Comparison of ENCODE assay signal across 1 cellular context in genomic region chr20:64101731-64102621, GRCh38.
TF ChIP-seq lines count a peak whose summit lies in the region.

No MANE protein-coding gene starts in this region.

TF ChIP-seq in HepG2, 621 proteins besides CTCF, POLR2A, EP300 and RAD21 (continued from another document and continues in another):
- TF ChIP-seq, protein P1, sequence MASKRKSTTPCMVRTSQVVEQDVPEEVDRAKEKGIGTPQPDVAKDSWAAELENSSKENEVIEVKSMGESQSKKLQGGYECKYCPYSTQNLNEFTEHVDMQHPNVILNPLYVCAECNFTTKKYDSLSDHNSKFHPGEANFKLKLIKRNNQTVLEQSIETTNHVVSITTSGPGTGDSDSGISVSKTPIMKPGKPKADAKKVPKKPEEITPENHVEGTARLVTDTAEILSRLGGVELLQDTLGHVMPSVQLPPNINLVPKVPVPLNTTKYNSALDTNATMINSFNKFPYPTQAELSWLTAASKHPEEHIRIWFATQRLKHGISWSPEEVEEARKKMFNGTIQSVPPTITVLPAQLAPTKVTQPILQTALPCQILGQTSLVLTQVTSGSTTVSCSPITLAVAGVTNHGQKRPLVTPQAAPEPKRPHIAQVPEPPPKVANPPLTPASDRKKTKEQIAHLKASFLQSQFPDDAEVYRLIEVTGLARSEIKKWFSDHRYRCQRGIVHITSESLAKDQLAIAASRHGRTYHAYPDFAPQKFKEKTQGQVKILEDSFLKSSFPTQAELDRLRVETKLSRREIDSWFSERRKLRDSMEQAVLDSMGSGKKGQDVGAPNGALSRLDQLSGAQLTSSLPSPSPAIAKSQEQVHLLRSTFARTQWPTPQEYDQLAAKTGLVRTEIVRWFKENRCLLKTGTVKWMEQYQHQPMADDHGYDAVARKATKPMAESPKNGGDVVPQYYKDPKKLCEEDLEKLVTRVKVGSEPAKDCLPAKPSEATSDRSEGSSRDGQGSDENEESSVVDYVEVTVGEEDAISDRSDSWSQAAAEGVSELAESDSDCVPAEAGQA (IDR thresholded peaks at IDR 0.05; ENCODE audit: low read depth): peak; percentile 40; the same call in 1 of the 2 replicates
- TF ChIP-seq, protein P1 (CRISPR knock-in tag; IDR thresholded peaks at IDR 0.05; ENCODE audit: borderline replicate concordance): no peak
- no peak for TF ChIP-seq ZNF263 (CRISPR knock-in tag; IDR thresholded peaks at IDR 0.05)
- TF ChIP-seq ZFP36 (IDR thresholded peaks at IDR 0.05; ENCODE audit: borderline replicate concordance, low read depth, low read length, partially characterized antibody): no peak
- no peak for TF ChIP-seq DBP (CRISPR knock-in tag; IDR thresholded peaks at IDR 0.05; ENCODE audit: not compliant biosample characterization)
- TF ChIP-seq HNRNPUL1 (IDR thresholded peaks at IDR 0.05; ENCODE audit: low read depth, low read length): no peak
- TF ChIP-seq ZNF891 (CRISPR knock-in tag; IDR thresholded peaks at IDR 0.05): peak; percentile 80
- TF ChIP-seq NR2F2 (IDR thresholded peaks at IDR 0.05; ENCODE audit: borderline replicate concordance, low read depth): no peak
- TF ChIP-seq, protein P2, sequence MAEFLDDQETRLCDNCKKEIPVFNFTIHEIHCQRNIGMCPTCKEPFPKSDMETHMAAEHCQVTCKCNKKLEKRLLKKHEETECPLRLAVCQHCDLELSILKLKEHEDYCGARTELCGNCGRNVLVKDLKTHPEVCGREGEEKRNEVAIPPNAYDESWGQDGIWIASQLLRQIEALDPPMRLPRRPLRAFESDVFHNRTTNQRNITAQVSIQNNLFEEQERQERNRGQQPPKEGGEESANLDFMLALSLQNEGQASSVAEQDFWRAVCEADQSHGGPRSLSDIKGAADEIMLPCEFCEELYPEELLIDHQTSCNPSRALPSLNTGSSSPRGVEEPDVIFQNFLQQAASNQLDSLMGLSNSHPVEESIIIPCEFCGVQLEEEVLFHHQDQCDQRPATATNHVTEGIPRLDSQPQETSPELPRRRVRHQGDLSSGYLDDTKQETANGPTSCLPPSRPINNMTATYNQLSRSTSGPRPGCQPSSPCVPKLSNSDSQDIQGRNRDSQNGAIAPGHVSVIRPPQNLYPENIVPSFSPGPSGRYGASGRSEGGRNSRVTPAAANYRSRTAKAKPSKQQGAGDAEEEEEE (CRISPR knock-in tag; IDR thresholded peaks at IDR 0.05; ENCODE audit: borderline replicate concordance): no peak
- TF ChIP-seq PCBP1 (IDR thresholded peaks at IDR 0.05; ENCODE audit: borderline replicate concordance, low read depth, low read length): peak; percentile 87; the same call in 1 of the 2 replicates
- TF ChIP-seq PHB2 (IDR thresholded peaks at IDR 0.05; ENCODE audit: partially characterized antibody): no peak
- TF ChIP-seq NFIC (IDR thresholded peaks at IDR 0.05; ENCODE audit: low read length): no peak
- TF ChIP-seq ARNT2 (CRISPR knock-in tag; IDR thresholded peaks at IDR 0.05; ENCODE audit: low read depth): 0 out of 2 replicates have a peak, but pooled peaks have one; percentile 34
- TF ChIP-seq ZNF142 (CRISPR knock-in tag; IDR thresholded peaks at IDR 0.05): no peak
- no peak for TF ChIP-seq KAT2B (IDR thresholded peaks at IDR 0.05; ENCODE audit: borderline replicate concordance, low read depth, low read length)
- no peak for TF ChIP-seq SNAI1 (CRISPR knock-in tag; IDR thresholded peaks at IDR 0.05; ENCODE audit: borderline replicate concordance)
- TF ChIP-seq, protein P3, sequence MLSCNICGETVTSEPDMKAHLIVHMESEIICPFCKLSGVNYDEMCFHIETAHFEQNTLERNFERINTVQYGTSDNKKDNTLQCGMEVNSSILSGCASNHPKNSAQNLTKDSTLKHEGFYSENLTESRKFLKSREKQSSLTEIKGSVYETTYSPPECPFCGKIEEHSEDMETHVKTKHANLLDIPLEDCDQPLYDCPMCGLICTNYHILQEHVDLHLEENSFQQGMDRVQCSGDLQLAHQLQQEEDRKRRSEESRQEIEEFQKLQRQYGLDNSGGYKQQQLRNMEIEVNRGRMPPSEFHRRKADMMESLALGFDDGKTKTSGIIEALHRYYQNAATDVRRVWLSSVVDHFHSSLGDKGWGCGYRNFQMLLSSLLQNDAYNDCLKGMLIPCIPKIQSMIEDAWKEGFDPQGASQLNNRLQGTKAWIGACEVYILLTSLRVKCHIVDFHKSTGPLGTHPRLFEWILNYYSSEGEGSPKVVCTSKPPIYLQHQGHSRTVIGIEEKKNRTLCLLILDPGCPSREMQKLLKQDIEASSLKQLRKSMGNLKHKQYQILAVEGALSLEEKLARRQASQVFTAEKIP (CRISPR knock-in tag; IDR thresholded peaks at IDR 0.05; ENCODE audit: borderline replicate concordance): no peak
- TF ChIP-seq ZNF746 (CRISPR knock-in tag; IDR thresholded peaks at IDR 0.05): no peak
- TF ChIP-seq SMC3 (IDR thresholded peaks at IDR 0.05; ENCODE audit: low read length): peak; percentile 15; the same call in 1 of the 2 replicates
- no peak for TF ChIP-seq SNAPC5 (CRISPR knock-in tag; IDR thresholded peaks at IDR 0.05; ENCODE audit: borderline replicate concordance)
- TF ChIP-seq, protein P4, sequence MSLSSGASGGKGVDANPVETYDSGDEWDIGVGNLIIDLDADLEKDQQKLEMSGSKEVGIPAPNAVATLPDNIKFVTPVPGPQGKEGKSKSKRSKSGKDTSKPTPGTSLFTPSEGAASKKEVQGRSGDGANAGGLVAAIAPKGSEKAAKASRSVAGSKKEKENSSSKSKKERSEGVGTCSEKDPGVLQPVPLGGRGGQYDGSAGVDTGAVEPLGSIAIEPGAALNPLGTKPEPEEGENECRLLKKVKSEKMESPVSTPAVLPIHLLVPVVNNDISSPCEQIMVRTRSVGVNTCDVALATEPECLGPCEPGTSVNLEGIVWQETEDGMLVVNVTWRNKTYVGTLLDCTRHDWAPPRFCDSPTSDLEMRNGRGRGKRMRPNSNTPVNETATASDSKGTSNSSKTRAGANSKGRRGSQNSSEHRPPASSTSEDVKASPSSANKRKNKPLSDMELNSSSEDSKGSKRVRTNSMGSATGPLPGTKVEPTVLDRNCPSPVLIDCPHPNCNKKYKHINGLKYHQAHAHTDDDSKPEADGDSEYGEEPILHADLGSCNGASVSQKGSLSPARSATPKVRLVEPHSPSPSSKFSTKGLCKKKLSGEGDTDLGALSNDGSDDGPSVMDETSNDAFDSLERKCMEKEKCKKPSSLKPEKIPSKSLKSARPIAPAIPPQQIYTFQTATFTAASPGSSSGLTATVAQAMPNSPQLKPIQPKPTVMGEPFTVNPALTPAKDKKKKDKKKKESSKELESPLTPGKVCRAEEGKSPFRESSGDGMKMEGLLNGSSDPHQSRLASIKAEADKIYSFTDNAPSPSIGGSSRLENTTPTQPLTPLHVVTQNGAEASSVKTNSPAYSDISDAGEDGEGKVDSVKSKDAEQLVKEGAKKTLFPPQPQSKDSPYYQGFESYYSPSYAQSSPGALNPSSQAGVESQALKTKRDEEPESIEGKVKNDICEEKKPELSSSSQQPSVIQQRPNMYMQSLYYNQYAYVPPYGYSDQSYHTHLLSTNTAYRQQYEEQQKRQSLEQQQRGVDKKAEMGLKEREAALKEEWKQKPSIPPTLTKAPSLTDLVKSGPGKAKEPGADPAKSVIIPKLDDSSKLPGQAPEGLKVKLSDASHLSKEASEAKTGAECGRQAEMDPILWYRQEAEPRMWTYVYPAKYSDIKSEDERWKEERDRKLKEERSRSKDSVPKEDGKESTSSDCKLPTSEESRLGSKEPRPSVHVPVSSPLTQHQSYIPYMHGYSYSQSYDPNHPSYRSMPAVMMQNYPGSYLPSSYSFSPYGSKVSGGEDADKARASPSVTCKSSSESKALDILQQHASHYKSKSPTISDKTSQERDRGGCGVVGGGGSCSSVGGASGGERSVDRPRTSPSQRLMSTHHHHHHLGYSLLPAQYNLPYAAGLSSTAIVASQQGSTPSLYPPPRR (CRISPR knock-in tag; IDR thresholded peaks at IDR 0.05; ENCODE audit: borderline replicate concordance): no peak
- 0 out of 2 replicates have a peak, but pooled peaks have one; percentile 13 for TF ChIP-seq NRL (CRISPR knock-in tag; IDR thresholded peaks at IDR 0.05; ENCODE audit: borderline replicate concordance)
- no peak for TF ChIP-seq ZNF772 (CRISPR knock-in tag; IDR thresholded peaks at IDR 0.05)
- TF ChIP-seq GABPB1 (CRISPR knock-in tag; IDR thresholded peaks at IDR 0.05): peak; percentile 60; the same call in 1 of the 2 replicates
- no peak for TF ChIP-seq ATF7 (IDR thresholded peaks at IDR 0.05)
- TF ChIP-seq ATF7 (CRISPR knock-in tag; IDR thresholded peaks at IDR 0.05): peak; percentile 60; the same call in 1 of the 2 replicates
- TF ChIP-seq CENPT (CRISPR knock-in tag; IDR thresholded peaks at IDR 0.05; ENCODE audit: low read depth): no peak
- no peak for TF ChIP-seq SIN3B (IDR thresholded peaks at IDR 0.05; ENCODE audit: low read length)
- TF ChIP-seq PHF21A (CRISPR knock-in tag; IDR thresholded peaks at IDR 0.05): 0 out of 2 replicates have a peak, but pooled peaks have one; percentile 21
- no peak for TF ChIP-seq ZNF34 (CRISPR knock-in tag; IDR thresholded peaks at IDR 0.05; ENCODE audit: borderline replicate concordance)
- TF ChIP-seq NCOA1 (CRISPR knock-in tag; IDR thresholded peaks at IDR 0.05): no peak
- no peak for TF ChIP-seq NR1H2 (CRISPR knock-in tag; IDR thresholded peaks at IDR 0.05; ENCODE audit: borderline replicate concordance, low read depth)
- TF ChIP-seq KLF13 (CRISPR knock-in tag; IDR thresholded peaks at IDR 0.05): no peak
- TF ChIP-seq ZNF354B (CRISPR knock-in tag; IDR thresholded peaks at IDR 0.05): no peak
- TF ChIP-seq, protein P5, sequence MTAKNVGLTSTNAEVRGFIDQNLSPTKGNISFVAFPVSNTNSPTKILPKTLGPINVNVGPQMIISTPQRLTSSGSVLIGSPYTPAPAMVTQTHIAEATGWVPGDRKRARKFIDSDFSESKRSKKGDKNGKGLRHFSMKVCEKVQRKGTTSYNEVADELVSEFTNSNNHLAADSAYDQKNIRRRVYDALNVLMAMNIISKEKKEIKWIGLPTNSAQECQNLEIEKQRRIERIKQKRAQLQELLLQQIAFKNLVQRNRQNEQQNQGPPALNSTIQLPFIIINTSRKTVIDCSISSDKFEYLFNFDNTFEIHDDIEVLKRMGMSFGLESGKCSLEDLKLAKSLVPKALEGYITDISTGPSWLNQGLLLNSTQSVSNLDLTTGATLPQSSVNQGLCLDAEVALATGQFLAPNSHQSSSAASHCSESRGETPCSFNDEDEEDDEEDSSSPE (CRISPR knock-in tag; IDR thresholded peaks at IDR 0.05): peak; percentile 72
- TF ChIP-seq FOXJ3 (CRISPR knock-in tag; IDR thresholded peaks at IDR 0.05; ENCODE audit: borderline replicate concordance): no peak
- no peak for TF ChIP-seq SYNCRIP (IDR thresholded peaks at IDR 0.05; ENCODE audit: insufficient read depth, low read depth, low read length)
- TF ChIP-seq ZNF782 (CRISPR knock-in tag; IDR thresholded peaks at IDR 0.05; ENCODE audit: borderline replicate concordance): no peak
- TF ChIP-seq HIVEP1 (CRISPR knock-in tag; IDR thresholded peaks at IDR 0.05): 0 out of 2 replicates have a peak, but pooled peaks have one; percentile 14
